34 cellular contexts compared by ENCODE assay signal in the genomic region with DNA sequence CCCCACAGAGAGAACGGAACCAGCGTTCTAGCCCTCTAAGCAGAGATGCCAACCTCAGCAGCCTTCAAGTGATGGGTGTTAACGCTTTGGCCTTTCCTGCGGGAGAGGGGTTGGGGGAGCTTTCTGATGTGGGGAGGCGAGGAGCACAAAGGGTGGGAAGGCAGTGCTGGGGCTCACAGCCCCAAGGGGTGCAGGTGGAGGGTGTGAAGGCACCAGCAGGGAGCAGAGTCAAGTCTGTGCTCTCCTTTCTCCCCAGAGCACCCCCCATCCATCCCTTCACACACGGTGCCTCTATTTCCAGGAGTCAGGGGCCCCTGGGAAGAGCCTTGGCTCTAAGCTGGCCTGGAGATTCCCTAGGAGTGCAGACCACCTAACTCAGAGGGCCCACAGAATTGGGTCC. TPM values are rescaled to one million over a fixed set of nuclear protein-coding genes. Genes with fewer than 3 reads are reported as not detected.
"Had no signal": no experiment of that assay in that cellular context is flagged by ENCODE, and none has a peak within 500 bp of the region (broad histone marks: within the 10 kb centered on the region; RNA-seq: fewer than 3 reads in every experiment).

No MANE protein-coding gene starts in this region.

- ATAC-seq: activated CD4-positive, alpha-beta T cell treated with anti-CD3 and anti-CD28 coated beads for 36 hours; activated CD8-positive, alpha-beta memory T cell treated with anti-CD3 and anti-CD28 coated beads, Interleukin-2, amount 10 ng/mL, durations not matched to agents 7 days and 5 days; activated CD8-positive, alpha-beta T cell treated with anti-CD3 and anti-CD28 coated beads, Interleukin-2, amount 10 ng/mL, durations not matched to agents 7 days and 5 days; activated naive CD8-positive, alpha-beta T cell treated with anti-CD3 and anti-CD28 coated beads, Interleukin-2, amount 50 U/mL, for 24 hours; body of pancreas; gastroesophageal sphincter; heart right ventricle had no signal

- H3K4me1 ChIP-seq: body of pancreas had no signal

- DNase-seq: activated CD4-positive, alpha-beta memory T cell treated with anti-CD3 and anti-CD28 coated beads for 36 hours; activated CD4-positive, alpha-beta T cell treated with anti-CD3 and anti-CD28 coated beads for 36 hours; activated CD4-positive, alpha-beta T cell treated with anti-CD3 and anti-CD28 coated beads, Interleukin-2, amount 10 ng/mL, durations not matched to agents 24 days and 14 days; activated CD4-positive, CD25-positive, alpha-beta regulatory T cell; activated CD4-positive, CD25-positive, alpha-beta regulatory T cell treated with anti-CD3 and anti-CD28 coated beads, Interleukin-2, amount 50 U/mL, for 72 hours; activated CD8-positive, alpha-beta memory T cell treated with anti-CD3 and anti-CD28 coated beads, Interleukin-2, amount 10 ng/mL, durations not matched to agents 7 days and 5 days; activated CD8-positive, alpha-beta memory T cell treated with anti-CD3 and anti-CD28 coated beads, Interleukin-2, amount 50 U/mL, for 4 hours; activated CD8-positive, alpha-beta T cell treated with anti-CD3 and anti-CD28 coated beads, Interleukin-2, amount 10 ng/mL, durations not matched to agents 7 days and 5 days; activated effector memory CD4-positive, alpha-beta T cell treated with anti-CD3 and anti-CD28 coated beads, Interleukin-2, amount 50 U/mL, for 16 hours; activated naive CD4-positive, alpha-beta T cell treated with anti-CD3 and anti-CD28 coated beads for 36 hours; activated naive CD8-positive, alpha-beta T cell treated with anti-CD3 and anti-CD28 coated beads for 36 hours; activated naive CD8-positive, alpha-beta T cell treated with anti-CD3 and anti-CD28 coated beads, Interleukin-2, amount 50 U/mL, for 24 hours; activated T-cell treated with anti-CD3 and anti-CD28 coated beads, Interleukin-2, amount 50 U/mL, for 1 hour; activated T-cell treated with anti-CD3 and anti-CD28 coated beads, Interleukin-2, amount 50 U/mL, for 48 hours; adrenal gland; amygdala; body of pancreas; caudate nucleus; cortex of kidney; effector CD8-positive, alpha-beta T cell; esophagus squamous epithelium; foreskin melanocyte; heart right ventricle; T-helper 2 cell had no signal

- H3K27me3 ChIP-seq: adrenal gland, body of pancreas, esophagus squamous epithelium, gastroesophageal sphincter, heart right ventricle had no signal

- H3K4me3 ChIP-seq: adrenal gland, body of pancreas, esophagus squamous epithelium, gastroesophageal sphincter, heart right ventricle had no signal

- H3K27ac ChIP-seq: adrenal gland, body of pancreas, epithelial cell of prostate, gastroesophageal sphincter, heart right ventricle had no signal

- H3K27me3 Mint-ChIP-seq: activated CD4-positive, alpha-beta memory T cell treated with anti-CD3 and anti-CD28 coated beads for 36 hours; activated CD4-positive, alpha-beta T cell treated with anti-CD3 and anti-CD28 coated beads for 36 hours; activated CD4-positive, alpha-beta T cell treated with anti-CD3 and anti-CD28 coated beads, Interleukin-2, amount 10 ng/mL, durations not matched to agents 24 days and 14 days; activated CD8-positive, alpha-beta memory T cell treated with anti-CD3 and anti-CD28 coated beads, Interleukin-2, amount 10 ng/mL, durations not matched to agents 7 days and 5 days; activated naive CD4-positive, alpha-beta T cell treated with anti-CD3 and anti-CD28 coated beads, Interleukin-2, amount 50 U/mL, for 24 hours; activated naive CD8-positive, alpha-beta T cell treated with anti-CD3 and anti-CD28 coated beads for 36 hours; activated naive CD8-positive, alpha-beta T cell treated with anti-CD3 and anti-CD28 coated beads, Interleukin-2, amount 50 U/mL, for 24 hours had no signal

- H3K9me3 Mint-ChIP-seq: activated CD4-positive, alpha-beta memory T cell treated with anti-CD3 and anti-CD28 coated beads for 36 hours; activated CD4-positive, alpha-beta T cell treated with anti-CD3 and anti-CD28 coated beads, Interleukin-2, amount 10 ng/mL, durations not matched to agents 24 days and 14 days; activated naive CD4-positive, alpha-beta T cell treated with anti-CD3 and anti-CD28 coated beads for 36 hours; activated naive CD4-positive, alpha-beta T cell treated with anti-CD3 and anti-CD28 coated beads, Interleukin-2, amount 50 U/mL, for 24 hours; activated naive CD8-positive, alpha-beta T cell treated with anti-CD3 and anti-CD28 coated beads for 36 hours; activated naive CD8-positive, alpha-beta T cell treated with anti-CD3 and anti-CD28 coated beads, Interleukin-2, amount 50 U/mL, for 24 hours; activated T-helper 1 cell treated with anti-CD3 and anti-CD28 coated beads, Interleukin-12 subunit alpha, Interleukin-12 subunit beta, Interleukin-2, Interleukin-4 antibody, amounts not matched to agents 30 ng/mL and 10 ng/mL and 1 ng/mL, durations not matched to agents 14 hours and 24 hours and 36 hours; activated T-helper 2 cell treated with anti-CD3 and anti-CD28 coated beads, Interferon-gamma antibody, Interleukin-2, Interleukin-4, amounts not matched to agents 10 μg/mL and 5 μg/mL and 100 μg/mL, durations not matched to agents 14 hours and 24 hours and 36 hours had no signal

- H3K9me3 ChIP-seq: adrenal gland, body of pancreas, esophagus squamous epithelium, gastroesophageal sphincter, heart right ventricle had no signal

- FAIRE-seq: colon, endometrium, endothelial cell of umbilical vein had no signal

- H3K27ac Mint-ChIP-seq: activated CD4-positive, alpha-beta memory T cell treated with anti-CD3 and anti-CD28 coated beads for 36 hours; activated CD4-positive, alpha-beta T cell treated with anti-CD3 and anti-CD28 coated beads for 36 hours; activated CD4-positive, alpha-beta T cell treated with anti-CD3 and anti-CD28 coated beads, Interleukin-2, amount 10 ng/mL, durations not matched to agents 24 days and 14 days; activated CD8-positive, alpha-beta memory T cell treated with anti-CD3 and anti-CD28 coated beads, Interleukin-2, amount 10 ng/mL, durations not matched to agents 7 days and 5 days; activated CD8-positive, alpha-beta T cell treated with anti-CD3 and anti-CD28 coated beads, Interleukin-2, amount 10 ng/mL, durations not matched to agents 7 days and 5 days; activated naive CD4-positive, alpha-beta T cell treated with anti-CD3 and anti-CD28 coated beads for 36 hours; activated naive CD4-positive, alpha-beta T cell treated with anti-CD3 and anti-CD28 coated beads, Interleukin-2, amount 50 U/mL, for 24 hours; activated naive CD8-positive, alpha-beta T cell treated with anti-CD3 and anti-CD28 coated beads for 36 hours; activated naive CD8-positive, alpha-beta T cell treated with anti-CD3 and anti-CD28 coated beads, Interleukin-2, amount 50 U/mL, for 24 hours; activated T-helper 1 cell treated with anti-CD3 and anti-CD28 coated beads, Interleukin-12 subunit alpha, Interleukin-12 subunit beta, Interleukin-2, Interleukin-4 antibody, amounts not matched to agents 30 ng/mL and 10 ng/mL and 1 ng/mL, durations not matched to agents 14 hours and 24 hours and 36 hours; activated T-helper 2 cell treated with anti-CD3 and anti-CD28 coated beads, Interferon-gamma antibody, Interleukin-2, Interleukin-4, amounts not matched to agents 10 μg/mL and 5 μg/mL and 100 μg/mL, durations not matched to agents 14 hours and 24 hours and 36 hours had no signal

- H3K4me3 Mint-ChIP-seq: activated CD4-positive, alpha-beta memory T cell treated with anti-CD3 and anti-CD28 coated beads for 36 hours; activated CD4-positive, alpha-beta T cell treated with anti-CD3 and anti-CD28 coated beads for 36 hours; activated CD4-positive, alpha-beta T cell treated with anti-CD3 and anti-CD28 coated beads, Interleukin-2, amount 10 ng/mL, durations not matched to agents 24 days and 14 days; activated CD8-positive, alpha-beta memory T cell treated with anti-CD3 and anti-CD28 coated beads, Interleukin-2, amount 10 ng/mL, durations not matched to agents 7 days and 5 days; activated CD8-positive, alpha-beta T cell treated with anti-CD3 and anti-CD28 coated beads, Interleukin-2, amount 10 ng/mL, durations not matched to agents 7 days and 5 days; activated naive CD4-positive, alpha-beta T cell treated with anti-CD3 and anti-CD28 coated beads for 36 hours; activated naive CD4-positive, alpha-beta T cell treated with anti-CD3 and anti-CD28 coated beads, Interleukin-2, amount 50 U/mL, for 24 hours; activated naive CD8-positive, alpha-beta T cell treated with anti-CD3 and anti-CD28 coated beads for 36 hours; activated naive CD8-positive, alpha-beta T cell treated with anti-CD3 and anti-CD28 coated beads, Interleukin-2, amount 50 U/mL, for 24 hours; activated T-helper 1 cell treated with anti-CD3 and anti-CD28 coated beads, Interleukin-12 subunit alpha, Interleukin-12 subunit beta, Interleukin-2, Interleukin-4 antibody, amounts not matched to agents 30 ng/mL and 10 ng/mL and 1 ng/mL, durations not matched to agents 14 hours and 24 hours and 36 hours had no signal

RNA-seq across cellular contexts. Expression of a gene that starts 4.1 kb away (rescaled TPM):
- total RNA-seq: fibroblast of villous mesenchyme, glomerular endothelial cell had no signal
